23 cellular contexts compared by ENCODE assay signal in genomic region chr2:234075521-234075915, GRCh38. TPM values are rescaled to one million over a fixed set of nuclear protein-coding genes. Genes with fewer than 3 reads are reported as not detected.
DNase-seq lines count a peak whose midpoint lies in the region; ATAC-seq and TF ChIP-seq lines count a peak whose summit lies in the region.
"Had no signal": no experiment of that assay in that cellular context is flagged by ENCODE, and none has a peak within 500 bp of the region (broad histone marks: within the 10 kb centered on the region; RNA-seq: fewer than 3 reads in every experiment).

No MANE protein-coding gene starts in this region.

- H3K27ac ChIP-seq in WERI-Rb-1 (peak overlapping the region; percentile 53), right lobe of liver (no peak overlapping the region)
- H3K27ac ChIP-seq: KMS-11, Peyer's patch, SJSA1 had no signal

- DNase-seq in activated naive CD8-positive, alpha-beta T cell treated with anti-CD3 and anti-CD28 coated beads for 36 hours, result no peak
- DNase-seq in WERI-Rb-1, result no peak
- no peak for DNase-seq in right lobe of liver
- no peak for DNase-seq in effector memory CD8-positive, alpha-beta T cell
- DNase-seq in GM19240 (ENCODE audit: insufficient read length, low spot score), result no peak
- no peak for DNase-seq in foreskin melanocyte
- DNase-seq: COR-L47, DND-41, GOT3, IMR-90, NCI-H1092 treated with DMSO at 0.1 percent for 48 hours, NCI-H1436 treated with DMSO at 0.1 percent for 48 hours, NCI-H1930, NCI-H226, NCI-H510A treated with DMSO at 0.1 percent for 48 hours, NCI-H774, Peyer's patch had no signal

- no peaks in the 10 kb centered on the region for H3K9me3 Mint-ChIP-seq in activated naive CD8-positive, alpha-beta T cell (ENCODE audit: low read depth)
- H3K9me3 Mint-ChIP-seq in activated naive CD8-positive, alpha-beta T cell treated with anti-CD3 and anti-CD28 coated beads for 36 hours, result peaks cover 1% of the 10 kb centered on the region
- H3K9me3 Mint-ChIP-seq in effector memory CD8-positive, alpha-beta T cell, result no peaks in the 10 kb centered on the region

- H3K4me1 Mint-ChIP-seq in activated naive CD8-positive, alpha-beta T cell (ENCODE audit: low read depth), result peaks cover 45% of the 10 kb centered on the region
- H3K4me1 Mint-ChIP-seq in activated naive CD8-positive, alpha-beta T cell treated with anti-CD3 and anti-CD28 coated beads for 36 hours, result peaks cover 23% of the 10 kb centered on the region
- H3K4me1 Mint-ChIP-seq in effector memory CD8-positive, alpha-beta T cell (ENCODE audit: low read depth in 2 of 2), result peaks cover 48 to 59% of the 10 kb centered on the region in 2 donors

- H3K4me3 Mint-ChIP-seq in activated naive CD8-positive, alpha-beta T cell, result no peak overlapping the region
- H3K4me3 Mint-ChIP-seq in activated naive CD8-positive, alpha-beta T cell treated with anti-CD3 and anti-CD28 coated beads for 36 hours, result no peak overlapping the region
- H3K4me3 Mint-ChIP-seq in effector memory CD8-positive, alpha-beta T cell, result no peak overlapping the region

- peaks cover 0 to 32% (median 0%) of the 10 kb centered on the region in 4 donors for H3K4me1 ChIP-seq in right lobe of liver
- H3K4me1 ChIP-seq: Peyer's patch, SJSA1 had no signal

- H3K27me3 Mint-ChIP-seq in activated naive CD8-positive, alpha-beta T cell, result peaks cover 2% of the 10 kb centered on the region
- H3K27me3 Mint-ChIP-seq in activated naive CD8-positive, alpha-beta T cell treated with anti-CD3 and anti-CD28 coated beads for 36 hours, result no peaks in the 10 kb centered on the region
- no peaks in the 10 kb centered on the region for H3K27me3 Mint-ChIP-seq in effector memory CD8-positive, alpha-beta T cell

- intact Hi-C loops in right lobe of liver (cut with DNase I), result no loop called here

- TF ChIP-seq POLR2A in right lobe of liver (IDR thresholded peaks at IDR 0.05), result no peak

- ATAC-seq in right lobe of liver (peak; percentile 23 to 38 (median 30)), HG02678 (IDR thresholded peaks at IDR 0.05; ENCODE audit: unreplicated experiment) (no peak)
- ATAC-seq in effector memory CD8-positive, alpha-beta T cell (replicated peaks), result no peak
- ATAC-seq: HCT116 had no signal

- H3K4me3 ChIP-seq in WERI-Rb-1 (ENCODE audit: low read depth, low read length) (no peak overlapping the region), right lobe of liver (no peak overlapping the region)
- H3K4me3 ChIP-seq: Peyer's patch, SJSA1 had no signal

- H3K36me3 ChIP-seq in WERI-Rb-1 (no peaks in the 10 kb centered on the region), right lobe of liver (peaks cover 0 to 14% (median 4%) of the 10 kb centered on the region in 4 donors)
- H3K36me3 ChIP-seq: Peyer's patch, SJSA1 had no signal

- TF ChIP-seq CTCF in WERI-Rb-1 (IDR thresholded peaks at IDR 0.05; ENCODE audit: low read depth, low read length), result no peak
- no peak for TF ChIP-seq CTCF in right lobe of liver (IDR thresholded peaks at IDR 0.05)

- H3K36me3 Mint-ChIP-seq in activated naive CD8-positive, alpha-beta T cell, result no peaks in the 10 kb centered on the region
- H3K36me3 Mint-ChIP-seq in activated naive CD8-positive, alpha-beta T cell treated with anti-CD3 and anti-CD28 coated beads for 36 hours, result no peaks in the 10 kb centered on the region
- H3K36me3 Mint-ChIP-seq in effector memory CD8-positive, alpha-beta T cell (ENCODE audit: insufficient read depth), result no peaks in the 10 kb centered on the region

- 59% methylated on average over 3 of the region's 4 CpGs for WGBS in right lobe of liver (ENCODE audit: insufficient coverage, low coverage, low lambda C conversion rate, missing lambda C conversion rate)

- H3K9me3 ChIP-seq in WERI-Rb-1 (ENCODE audit: severe bottlenecking), result peaks cover 1% of the 10 kb centered on the region
- no peaks in the 10 kb centered on the region for H3K9me3 ChIP-seq in right lobe of liver
- H3K9me3 ChIP-seq: Peyer's patch, SJSA1 had no signal

- H3K27me3 ChIP-seq in WERI-Rb-1 (ENCODE audit: insufficient read depth, low read depth, severe bottlenecking), result no peaks in the 10 kb centered on the region
- no peaks in the 10 kb centered on the region for H3K27me3 ChIP-seq in right lobe of liver
- H3K27me3 ChIP-seq: Peyer's patch, SJSA1 had no signal

- peak overlapping the region; percentile 19 for H3K27ac Mint-ChIP-seq in activated naive CD8-positive, alpha-beta T cell
- no peak overlapping the region for H3K27ac Mint-ChIP-seq in activated naive CD8-positive, alpha-beta T cell treated with anti-CD3 and anti-CD28 coated beads for 36 hours
- no peak overlapping the region for H3K27ac Mint-ChIP-seq in effector memory CD8-positive, alpha-beta T cell

RNA-seq across cellular contexts. Expression of gene SPP2, which starts 25.0 kb away (rescaled TPM):
- not detected for total RNA-seq in activated naive CD8-positive, alpha-beta T cell treated with anti-CD3 and anti-CD28 coated beads for 36 hours
- 100 to 1,000 TPM in 2 of 6 experiments, 10 to 100 TPM in 4; 31.9 to 177 (median 70.2) TPM for total RNA-seq in right lobe of liver
- total RNA-seq: A172, IMR-90, Peyer's patch, SJSA1 had no signal

Comparison
In these comparisons a context has a peak if more than half of its experiments do, and no peak if none do; other contexts are left out.
1. ATAC-seq: peak in right lobe of liver (4 of 4); none in effector memory CD8-positive, alpha-beta T cell (single experiment) and HG02678 (single experiment).
2. RNA of gene SPP2, which starts 25.0 kb away (total RNA-seq): 31.9 to 177 TPM in right lobe of liver; not detected in activated naive CD8-positive, alpha-beta T cell treated with anti-CD3 and anti-CD28 coated beads for 36 hours; every median in the first group is over 10 times any median in the second.